ENCODE assay signal across 9 cellular contexts in the genomic region with DNA sequence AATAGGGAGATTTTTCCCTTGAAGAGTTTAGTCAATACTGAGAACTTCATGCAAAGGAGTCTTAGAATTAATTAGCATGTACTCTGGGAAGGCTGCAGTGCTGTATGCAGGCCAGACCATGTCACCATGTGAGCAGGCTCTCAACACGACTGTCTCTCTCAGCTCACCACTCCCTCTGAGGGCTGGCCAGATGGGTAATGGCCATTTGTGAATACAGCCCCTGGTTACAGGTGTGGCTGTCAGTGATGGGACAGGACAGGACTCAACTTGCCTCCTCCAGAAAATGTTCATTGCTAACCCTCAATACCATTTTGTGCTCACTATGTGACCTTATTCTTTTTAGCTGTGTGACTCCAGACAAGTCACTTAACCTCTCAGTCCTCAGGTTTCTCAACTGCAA. TPM values are rescaled to one million over a fixed set of nuclear protein-coding genes. Genes with fewer than 3 reads are reported as not detected.
"Had no signal": no experiment of that assay in that cellular context is flagged by ENCODE, and none has a peak within 500 bp of the region (broad histone marks: within the 10 kb centered on the region; RNA-seq: fewer than 3 reads in every experiment).

No MANE protein-coding gene starts in this region.

- H3K9ac ChIP-seq: GM23248 had no signal

- H3K4me3 ChIP-seq: GM23248, K562 had no signal

- H3K4me1 Mint-ChIP-seq: H9 had no signal

- H3K27ac ChIP-seq: GM23248 had no signal

- DNase-seq: GM23248, H9, HCEC 1CT, IMR-90 had no signal

- H3K4me3 Mint-ChIP-seq: H9 had no signal

- FAIRE-seq: H1, H54, HTR-8/SVneo, K562 had no signal

- H2AFZ ChIP-seq: GM23248 had no signal

- H3K27ac Mint-ChIP-seq: H9 had no signal

- ATAC-seq: K562 had no signal

RNA-seq across cellular contexts. Expression of a gene that starts 5.2 kb away (rescaled TPM):
- total RNA-seq: GM23248, H1, HT-29, IMR-90, K562 had no signal
- polyA plus RNA-seq: GM23248, IMR-90, K562 had no signal
